ENCODE assay signal across 8 cellular contexts in genomic region chr1:215146252-215146975, GRCh38.
DNase-seq lines count a peak whose midpoint lies in the region; ATAC-seq and TF ChIP-seq lines count a peak whose summit lies in the region.

No MANE protein-coding gene starts in this region.

- peak; percentile 6 for DNase-seq in BE2C
- DNase-seq in HPDE6-E6E7 (ENCODE audit: extremely low spot score): peak; percentile 9
- DNase-seq in SK-N-SH: peak; percentile 4
- DNase-seq in iPS-NIHi11 (ENCODE audit: low spot score): peak; percentile 8
- DNase-seq in UCSD-AML1 (lab: John Stamatoyannopoulos, UW; ENCODE audit: unreplicated experiment): no peak

- H2AFZ ChIP-seq in SK-N-SH (ENCODE audit: low read depth): peak overlapping the region; percentile 52; the same call in 1 of the 2 replicates

- no peaks in the 10 kb centered on the region for H4K20me1 ChIP-seq in SK-N-SH (ENCODE audit: insufficient read depth)

- no peaks in the 10 kb centered on the region for H3K36me3 ChIP-seq in BE2C
- H3K36me3 ChIP-seq in SK-N-SH (replicated peaks in 1 of 2; ENCODE audit: control insufficient read depth in 1 of 2, insufficient read depth in 2 of 2, low read length in 1 of 2): peaks cover 0 to 8% of the 10 kb centered on the region in 2 experiments

- H3F3A ChIP-seq in SK-N-SH (replicated peaks; ENCODE audit: insufficient read depth): no peaks in the 10 kb centered on the region

- no peaks in the 10 kb centered on the region for H3K9me3 ChIP-seq in BE2C
- H3K9me3 ChIP-seq in SK-N-SH: peaks cover 14% of the 10 kb centered on the region

- no peak overlapping the region for H3K4me2 ChIP-seq in SK-N-SH

- no peaks in the 10 kb centered on the region for H3K4me1 ChIP-seq in BE2C
- peaks cover 0 to 5% of the 10 kb centered on the region in 2 experiments; a peak in 1 of 4 replicates for H3K4me1 ChIP-seq in SK-N-SH (ENCODE audit: control insufficient read depth in 1 of 2, insufficient read depth in 2 of 2, low read depth in 1 of 2, low read length in 1 of 2)

- TF ChIP-seq CTCF in BE2C (IDR thresholded peaks at IDR 0.05; ENCODE audit: low read depth, low read length): peak; percentile 48
- TF ChIP-seq CTCF in SK-N-SH (IDR thresholded peaks at IDR 0.05): peak; percentile 84

- no peaks in the 10 kb centered on the region; the same call in 1 of the 2 replicates for H3K79me2 ChIP-seq in SK-N-SH (ENCODE audit: insufficient read depth)

- no peak for ATAC-seq in HG03354 (IDR thresholded peaks at IDR 0.05; ENCODE audit: poor library complexity, severe bottlenecking, unreplicated experiment)
- ATAC-seq in GM18520 (IDR thresholded peaks at IDR 0.05; ENCODE audit: unreplicated experiment): no peak
- no peak for ATAC-seq in activated CD4-positive, CD25-positive, alpha-beta regulatory T cell treated with anti-CD3 and anti-CD28 coated beads, Interleukin-2, amount 50 U/mL, for 24 hours

- no peaks in the 10 kb centered on the region for H3K9me2 ChIP-seq in SK-N-SH

- no peak overlapping the region; a peak in 1 of 4 replicates for H3K27ac ChIP-seq in SK-N-SH (ENCODE audit: low read depth in 2 of 2, low read length in 1 of 2)

- H3K4me3 ChIP-seq in BE2C (ENCODE audit: low read depth, low read length) (no peak overlapping the region), SK-N-SH (ENCODE audit: low read depth in 2 of 2, low read length in 1 of 2) (no peak overlapping the region)

- TF ChIP-seq RAD21 in SK-N-SH (IDR thresholded peaks at IDR 0.05; ENCODE audit: low read length): peak; percentile 74

- no peaks in the 10 kb centered on the region for H3K27me3 ChIP-seq in BE2C
- H3K27me3 ChIP-seq in SK-N-SH (ENCODE audit: insufficient read depth): no peaks in the 10 kb centered on the region

- TF ChIP-seq EP300 in SK-N-SH (IDR thresholded peaks at IDR 0.05; ENCODE audit: borderline replicate concordance in 1 of 2, low read depth in 1 of 2, low read length in 1 of 2): no peak

- CTCF ChIA-PET in SK-N-SH (lab: Yijun Ruan, JAX): interaction anchor here (0.6 to 1.9 kb wide), 18 partner anchors 11 to 1089 kb away, joined by 3 to 10 read pairs (median 3); no protein-coding TSS in a partner anchor

- H3K9ac ChIP-seq in SK-N-SH: no peak overlapping the region

- POLR2A ChIA-PET in SK-N-SH (lab: Yijun Ruan, JAX): no interaction called here

- 43% methylated on average over 8 of the region's 8 CpGs for WGBS in SK-N-SH (ENCODE audit: low lambda C conversion rate)

TF ChIP-seq in SK-N-SH, 30 proteins besides CTCF, POLR2A, EP300 and RAD21:
- TF ChIP-seq ELF1 (IDR thresholded peaks at IDR 0.05) (no peak), TCF12 (IDR thresholded peaks at IDR 0.05) (0 out of 2 replicates have a peak, but pooled peaks have one; percentile 20), MXI1 (IDR thresholded peaks at IDR 0.05; ENCODE audit: low read depth, low read length) (no peak), FOXM1 (IDR thresholded peaks at IDR 0.05; ENCODE audit: low read depth) (peak; percentile 57; the same call in 1 of the 2 replicates), JUND (IDR thresholded peaks at IDR 0.05) (no peak), SMC3 (IDR thresholded peaks at IDR 0.05; ENCODE audit: low read depth, low read length) (peak; percentile 67)
- TF ChIP-seq, protein P1, sequence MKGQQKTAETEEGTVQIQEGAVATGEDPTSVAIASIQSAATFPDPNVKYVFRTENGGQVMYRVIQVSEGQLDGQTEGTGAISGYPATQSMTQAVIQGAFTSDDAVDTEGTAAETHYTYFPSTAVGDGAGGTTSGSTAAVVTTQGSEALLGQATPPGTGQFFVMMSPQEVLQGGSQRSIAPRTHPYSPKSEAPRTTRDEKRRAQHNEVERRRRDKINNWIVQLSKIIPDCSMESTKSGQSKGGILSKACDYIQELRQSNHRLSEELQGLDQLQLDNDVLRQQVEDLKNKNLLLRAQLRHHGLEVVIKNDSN (IDR thresholded peaks at IDR 0.05; ENCODE audit: borderline replicate concordance, low read depth): no peak
